In the genomic region with DNA sequence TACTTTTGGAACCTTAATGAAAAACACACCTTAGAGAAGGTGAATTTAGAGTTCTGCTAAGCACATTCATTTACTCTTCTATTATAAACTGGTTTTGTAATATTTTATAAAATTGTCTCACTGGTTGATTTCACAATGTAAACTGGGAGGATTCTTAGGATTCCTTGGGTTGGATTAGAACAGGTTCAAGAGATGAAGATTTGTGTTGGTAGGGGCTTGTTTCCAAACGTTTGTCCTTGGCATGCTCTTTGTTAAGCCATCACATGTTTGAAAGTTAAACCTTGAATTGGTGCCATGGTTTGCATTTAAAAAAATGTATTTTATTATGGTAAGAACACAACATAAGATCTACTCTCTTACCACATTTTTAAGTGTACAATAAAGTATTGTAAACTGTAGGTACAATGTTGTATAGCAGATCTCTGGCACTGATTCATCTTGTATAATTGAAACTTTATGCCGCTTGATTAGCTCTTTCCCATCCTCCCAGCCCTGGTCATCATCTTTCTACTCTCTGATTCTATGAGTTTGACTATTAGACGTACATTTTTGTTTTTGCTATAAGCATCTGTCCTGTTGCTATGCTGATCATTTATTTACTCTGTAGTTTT, we compare ENCODE assay signal across 18 cellular contexts. TPM values are rescaled to one million over a fixed set of nuclear protein-coding genes. Genes with fewer than 3 reads are reported as not detected.
DNase-seq lines count a peak whose midpoint lies in the region; FAIRE-seq and TF ChIP-seq lines count a peak whose summit lies in the region.
"Had no signal": no experiment of that assay in that cellular context is flagged by ENCODE, and none has a peak within 500 bp of the region (broad histone marks: within the 10 kb centered on the region; RNA-seq: fewer than 3 reads in every experiment).

No MANE protein-coding gene starts in this region.

- no peaks in the 10 kb centered on the region for H3K9me3 ChIP-seq in neural cell (ENCODE audit: low read length)
- H3K9me3 ChIP-seq in ovary, result no peaks in the 10 kb centered on the region
- H3K9me3 ChIP-seq: A549 had no signal

- peaks cover 5% of the 10 kb centered on the region for H3K36me3 Mint-ChIP-seq in activated CD4-positive, alpha-beta T cell treated with anti-CD3 and anti-CD28 coated beads, Interleukin-2, amount 10 ng/mL, durations not matched to agents 24 days and 14 days (ENCODE audit: low read depth)

- H3K9ac ChIP-seq in neural cell (ENCODE audit: low read length), result no peak overlapping the region

- H3F3A ChIP-seq in neural cell (ENCODE audit: insufficient read depth, low read length, poor library complexity, severe bottlenecking), result peaks cover 15% of the 10 kb centered on the region

- H3K27me3 ChIP-seq in neural cell (ENCODE audit: insufficient read depth, low read depth, low read length) (no peaks in the 10 kb centered on the region), ovary (no peaks in the 10 kb centered on the region)

- H3K27me3 Mint-ChIP-seq in activated CD4-positive, alpha-beta T cell treated with anti-CD3 and anti-CD28 coated beads, Interleukin-2, amount 10 ng/mL, durations not matched to agents 24 days and 14 days, result no peaks in the 10 kb centered on the region

- WGBS in ovary, 3 donors, result 23 to 45% (median 29%) methylated on average over 3 of the region's 3 CpGs

- TF ChIP-seq EP300 in neural cell (conservative IDR thresholded peaks at IDR 0.05; ENCODE audit: poor library complexity, severe bottlenecking) (no peak), ovary (IDR thresholded peaks at IDR 0.05) (no peak)

- H2AFZ ChIP-seq in neural cell (ENCODE audit: low read depth, low read length), result no peak overlapping the region

- no peaks in the 10 kb centered on the region for H3K9me3 Mint-ChIP-seq in activated CD4-positive, alpha-beta T cell treated with anti-CD3 and anti-CD28 coated beads, Interleukin-2, amount 10 ng/mL, durations not matched to agents 24 days and 14 days
- H3K9me3 Mint-ChIP-seq: CD14-positive monocyte had no signal

- H3K36me3 ChIP-seq in neural cell (ENCODE audit: insufficient read depth, low read length) (no peaks in the 10 kb centered on the region), ovary (no peaks in the 10 kb centered on the region)

- H3K79me2 ChIP-seq in neural cell (replicated peaks; ENCODE audit: insufficient read depth, low read length), result peaks cover 17% of the 10 kb centered on the region

- no peak for TF ChIP-seq POLR2A in GM12891 (IDR thresholded peaks at IDR 0.05; ENCODE audit: low read depth, low read length)
- no peak for TF ChIP-seq POLR2A in ovary (IDR thresholded peaks at IDR 0.05)

- no peaks in the 10 kb centered on the region for H4K20me1 ChIP-seq in neural cell (ENCODE audit: insufficient read depth)

- peak overlapping the region; percentile 74 for H3K27ac ChIP-seq in neural cell (ENCODE audit: low read length)
- no peak overlapping the region for H3K27ac ChIP-seq in ovary
- H3K27ac ChIP-seq: A549 had no signal

- peak overlapping the region; percentile 82 for H3K4me2 ChIP-seq in neural cell (ENCODE audit: low read length)
- H3K4me2 ChIP-seq: A549 had no signal

- peaks cover 2% of the 10 kb centered on the region for H3K4me1 ChIP-seq in ovary (ENCODE audit: insufficient read depth)

- no peak for TF ChIP-seq RAD21 in neural cell (conservative IDR thresholded peaks at IDR 0.05)

- intact Hi-C loops in activated CD4-positive, alpha-beta T cell treated with anti-CD3 and anti-CD28 coated beads, Interleukin-2, amount 10 ng/mL, durations not matched to agents 24 days and 14 days (cut with micrococcal nuclease), result no loop called here
- intact Hi-C loops in ovary (cut with DNase I), result no loop called here

- DNase-seq in activated CD4-positive, alpha-beta T cell treated with anti-CD3 and anti-CD28 coated beads, Interleukin-2, amount 10 ng/mL, durations not matched to agents 24 days and 14 days, result peak; percentile 8
- DNase-seq in activated CD4-positive, alpha-beta T cell treated with anti-CD3 and anti-CD28 coated beads, Interleukin-2, amount 50 U/mL, for 48 hours, result no peak
- DNase-seq in fibroblast of peridontal ligament (ENCODE audit: extremely low read depth) (peak; percentile 35), GM12891 (ENCODE audit: insufficient read length, low spot score) (no peak), NCI-H510A treated with DMSO at 0.1 percent for 48 hours (lab: John Stamatoyannopoulos, UW) (no peak), ovary (no peak), HuH-7.5 (ENCODE audit: low spot score) (no peak)
- DNase-seq: COR-L47, DMS153, HCEC 1CT, MV-4-11, NCI-H146, NCI-H2081 treated with DMSO at 0.1 percent for 48 hours, NCI-H345 had no signal

- FAIRE-seq in GM12891 (lab: Jason Lieb, UNC), result no peak
- FAIRE-seq: A549, GM19239 had no signal

- H3K4me3 ChIP-seq in neural cell (ENCODE audit: low read length) (no peak overlapping the region), ovary (no peak overlapping the region)
- H3K4me3 ChIP-seq: A549 had no signal

- no peak overlapping the region for H3K27ac Mint-ChIP-seq in activated CD4-positive, alpha-beta T cell treated with anti-CD3 and anti-CD28 coated beads, Interleukin-2, amount 10 ng/mL, durations not matched to agents 24 days and 14 days
- H3K27ac Mint-ChIP-seq: CD14-positive monocyte had no signal

- no peaks in the 10 kb centered on the region for H3K9me2 ChIP-seq in neural cell (ENCODE audit: insufficient read depth, low read length)

- TF ChIP-seq CTCF in neural cell (IDR thresholded peaks at IDR 0.05; ENCODE audit: poor library complexity, severe bottlenecking), result no peak
- TF ChIP-seq CTCF in ovary (IDR thresholded peaks at IDR 0.05), result no peak

- H3K4me1 Mint-ChIP-seq in activated CD4-positive, alpha-beta T cell treated with anti-CD3 and anti-CD28 coated beads, Interleukin-2, amount 10 ng/mL, durations not matched to agents 24 days and 14 days, result peaks cover 7% of the 10 kb centered on the region

- H3K4me3 Mint-ChIP-seq in activated CD4-positive, alpha-beta T cell treated with anti-CD3 and anti-CD28 coated beads, Interleukin-2, amount 10 ng/mL, durations not matched to agents 24 days and 14 days, result no peak overlapping the region
- H3K4me3 Mint-ChIP-seq: CD14-positive monocyte had no signal

TF ChIP-seq in GM12891, 5 proteins besides CTCF, POLR2A, EP300 and RAD21:
- no peak for TF ChIP-seq POU2F2 (IDR thresholded peaks at IDR 0.05; ENCODE audit: low read depth, low read length)
- TF ChIP-seq TAF1 (IDR thresholded peaks at IDR 0.05; ENCODE audit: low read depth, low read length), result no peak
- no peak for TF ChIP-seq SPI1 (IDR thresholded peaks at IDR 0.05; ENCODE audit: low read depth, low read length)
- TF ChIP-seq POLR2AphosphoS5 (IDR thresholded peaks at IDR 0.05; ENCODE audit: low read depth, low read length), result no peak
- no peak for TF ChIP-seq PAX5 (IDR thresholded peaks at IDR 0.05; ENCODE audit: insufficient read depth, low read length, severe bottlenecking)

RNA-seq across cellular contexts. Expression of gene FTO, which starts 9.6 kb away (rescaled TPM):
- total RNA-seq in activated CD4-positive, alpha-beta T cell treated with anti-CD3 and anti-CD28 coated beads, Interleukin-2, amount 10 ng/mL, durations not matched to agents 24 days and 14 days, result 60.8 and 61.1 TPM in 2 replicates
- polyA plus RNA-seq in neural cell (80.1 and 83.0 TPM in 2 replicates), ovary (100 to 1,000 TPM in 1 of 2 donors, 10 to 100 TPM in 1; 43.6 to 128 TPM)
- 166 and 196 TPM in 2 replicates for polyA minus RNA-seq in neural cell
- polyA plus RNA-seq in GM12891 (2012; ENCODE audit: low read depth, missing spikeins), result 27.3 TPM
- 100 to 1,000 TPM in 2 of 7 donors, 10 to 100 TPM in 5; 70.6 to 105 (median 91.4) TPM for total RNA-seq in ovary

RNA-seq across cellular contexts. Expression of gene RPGRIP1L, which starts 9.8 kb away (rescaled TPM):
- total RNA-seq in activated CD4-positive, alpha-beta T cell treated with anti-CD3 and anti-CD28 coated beads, Interleukin-2, amount 10 ng/mL, durations not matched to agents 24 days and 14 days, result 9.9 and 10.0 TPM in 2 replicates
- polyA plus RNA-seq in neural cell, result 21.3 and 24.6 TPM in 2 replicates
- polyA minus RNA-seq in neural cell, result 41.1 and 50.7 TPM in 2 replicates
- 2.9 TPM for polyA plus RNA-seq in GM12891 (2012; ENCODE audit: low read depth, missing spikeins)
- 10 to 100 TPM in 3 of 7 donors, 1 to 10 TPM in 4; 4.8 to 12.1 (median 8.4) TPM for total RNA-seq in ovary
- 1 to 10 TPM; 1.7 to 7.0 TPM for polyA plus RNA-seq in ovary

Comparison
In these comparisons a context has a peak if more than half of its experiments do, and no peak if none do; other contexts are left out.
1. DNase-seq: peak in activated CD4-positive, alpha-beta T cell treated with anti-CD3 and anti-CD28 coated beads, Interleukin-2, amount 10 ng/mL, durations not matched to agents 24 days and 14 days (single experiment) and fibroblast of peridontal ligament (single experiment); none in activated CD4-positive, alpha-beta T cell treated with anti-CD3 and anti-CD28 coated beads, Interleukin-2, amount 50 U/mL, for 48 hours (0 of 2), GM12891 (single experiment), NCI-H510A treated with DMSO at 0.1 percent for 48 hours (single experiment), ovary (0 of 5) and HuH-7.5 (single experiment).